ENCODE assay signal across 30 cellular contexts in the genomic region with DNA sequence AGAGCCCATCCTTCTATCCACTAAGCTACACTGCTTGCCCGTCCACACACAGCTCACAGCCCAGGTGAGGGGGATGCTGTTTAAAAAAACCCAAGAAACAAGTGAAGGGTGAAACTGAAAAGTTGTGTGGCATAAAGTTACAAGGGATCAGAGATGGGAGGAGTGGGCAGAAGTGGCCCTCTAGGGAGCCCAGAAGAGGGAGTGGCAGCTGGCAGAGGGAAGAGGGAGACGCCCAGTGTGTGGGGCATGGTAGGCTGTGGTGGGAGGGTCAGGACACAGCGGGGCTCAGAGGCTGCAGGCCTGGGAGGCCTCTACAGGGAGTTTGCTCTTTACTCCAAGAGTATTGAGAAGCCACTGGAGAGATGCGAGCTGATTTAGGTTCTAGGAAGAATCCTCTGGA. TPM values are rescaled to one million over a fixed set of nuclear protein-coding genes. Genes with fewer than 3 reads are reported as not detected.
"Had no signal": no experiment of that assay in that cellular context is flagged by ENCODE, and none has a peak within 500 bp of the region (broad histone marks: within the 10 kb centered on the region; RNA-seq: fewer than 3 reads in every experiment).

No MANE protein-coding gene starts in this region.

- DNase-seq: activated CD4-positive, alpha-beta memory T cell treated with anti-CD3 and anti-CD28 coated beads for 36 hours; activated CD4-positive, alpha-beta T cell treated with anti-CD3 and anti-CD28 coated beads for 36 hours; activated CD4-positive, alpha-beta T cell treated with anti-CD3 and anti-CD28 coated beads, Interleukin-2, amount 10 ng/mL, durations not matched to agents 24 days and 14 days; activated CD4-positive, CD25-positive, alpha-beta regulatory T cell; activated CD4-positive, CD25-positive, alpha-beta regulatory T cell treated with anti-CD3 and anti-CD28 coated beads, Interleukin-2, amount 50 U/mL, for 72 hours; activated CD8-positive, alpha-beta memory T cell treated with anti-CD3 and anti-CD28 coated beads, Interleukin-2, amount 10 ng/mL, durations not matched to agents 7 days and 5 days; activated CD8-positive, alpha-beta memory T cell treated with anti-CD3 and anti-CD28 coated beads, Interleukin-2, amount 50 U/mL, for 4 hours; activated CD8-positive, alpha-beta T cell treated with anti-CD3 and anti-CD28 coated beads, Interleukin-2, amount 10 ng/mL, durations not matched to agents 7 days and 5 days; activated effector memory CD4-positive, alpha-beta T cell treated with anti-CD3 and anti-CD28 coated beads, Interleukin-2, amount 50 U/mL, for 16 hours; activated naive CD4-positive, alpha-beta T cell treated with anti-CD3 and anti-CD28 coated beads for 36 hours; activated T-cell treated with anti-CD3 and anti-CD28 coated beads, Interleukin-2, amount 50 U/mL, for 1 hour; activated T-cell treated with anti-CD3 and anti-CD28 coated beads, Interleukin-2, amount 50 U/mL, for 48 hours; amniotic stem cell; brain microvascular endothelial cell; cortex of kidney; dermis blood vessel endothelial cell; effector CD4-positive, alpha-beta T cell; effector memory CD8-positive, alpha-beta T cell; erythroblast; foreskin keratinocyte; gastrocnemius medialis; glutamatergic neuron; T-helper 2 cell had no signal

- H3K36me3 ChIP-seq: brain microvascular endothelial cell, esophagus muscularis mucosa, gastrocnemius medialis, heart left ventricle had no signal

- H3K4me3 Mint-ChIP-seq: activated CD4-positive, alpha-beta memory T cell treated with anti-CD3 and anti-CD28 coated beads for 36 hours; activated CD4-positive, alpha-beta T cell treated with anti-CD3 and anti-CD28 coated beads for 36 hours; activated CD4-positive, alpha-beta T cell treated with anti-CD3 and anti-CD28 coated beads, Interleukin-2, amount 10 ng/mL, durations not matched to agents 24 days and 14 days; activated CD8-positive, alpha-beta memory T cell treated with anti-CD3 and anti-CD28 coated beads, Interleukin-2, amount 10 ng/mL, durations not matched to agents 7 days and 5 days; activated CD8-positive, alpha-beta T cell treated with anti-CD3 and anti-CD28 coated beads, Interleukin-2, amount 10 ng/mL, durations not matched to agents 7 days and 5 days; activated naive CD4-positive, alpha-beta T cell treated with anti-CD3 and anti-CD28 coated beads for 36 hours; activated naive CD8-positive, alpha-beta T cell; activated T-helper 1 cell treated with anti-CD3 and anti-CD28 coated beads, Interleukin-12 subunit alpha, Interleukin-12 subunit beta, Interleukin-2, Interleukin-4 antibody, amounts not matched to agents 30 ng/mL and 10 ng/mL and 1 ng/mL, durations not matched to agents 14 hours and 24 hours and 36 hours; central memory CD8-positive, alpha-beta T cell; effector memory CD8-positive, alpha-beta T cell had no signal

- H3K27ac Mint-ChIP-seq: activated CD4-positive, alpha-beta memory T cell treated with anti-CD3 and anti-CD28 coated beads for 36 hours; activated CD4-positive, alpha-beta T cell treated with anti-CD3 and anti-CD28 coated beads for 36 hours; activated CD4-positive, alpha-beta T cell treated with anti-CD3 and anti-CD28 coated beads, Interleukin-2, amount 10 ng/mL, durations not matched to agents 24 days and 14 days; activated CD8-positive, alpha-beta memory T cell treated with anti-CD3 and anti-CD28 coated beads, Interleukin-2, amount 10 ng/mL, durations not matched to agents 7 days and 5 days; activated CD8-positive, alpha-beta T cell treated with anti-CD3 and anti-CD28 coated beads, Interleukin-2, amount 10 ng/mL, durations not matched to agents 7 days and 5 days; activated naive CD4-positive, alpha-beta T cell treated with anti-CD3 and anti-CD28 coated beads for 36 hours; activated naive CD8-positive, alpha-beta T cell; activated T-helper 1 cell treated with anti-CD3 and anti-CD28 coated beads, Interleukin-12 subunit alpha, Interleukin-12 subunit beta, Interleukin-2, Interleukin-4 antibody, amounts not matched to agents 30 ng/mL and 10 ng/mL and 1 ng/mL, durations not matched to agents 14 hours and 24 hours and 36 hours; activated T-helper 2 cell treated with anti-CD3 and anti-CD28 coated beads, Interferon-gamma antibody, Interleukin-2, Interleukin-4, amounts not matched to agents 10 μg/mL and 5 μg/mL and 100 μg/mL, durations not matched to agents 14 hours and 24 hours and 36 hours; effector memory CD8-positive, alpha-beta T cell had no signal

- H3K4me3 ChIP-seq: esophagus muscularis mucosa, gastrocnemius medialis, heart left ventricle had no signal

- H3K27me3 Mint-ChIP-seq: activated CD4-positive, alpha-beta memory T cell treated with anti-CD3 and anti-CD28 coated beads for 36 hours; activated CD4-positive, alpha-beta T cell treated with anti-CD3 and anti-CD28 coated beads for 36 hours; activated CD4-positive, alpha-beta T cell treated with anti-CD3 and anti-CD28 coated beads, Interleukin-2, amount 10 ng/mL, durations not matched to agents 24 days and 14 days; activated naive CD8-positive, alpha-beta T cell had no signal

- H3K4me1 ChIP-seq: esophagus muscularis mucosa, foreskin keratinocyte, gastrocnemius medialis had no signal

- H3K4me1 Mint-ChIP-seq: activated CD4-positive, alpha-beta T cell treated with anti-CD3 and anti-CD28 coated beads for 36 hours; activated CD4-positive, alpha-beta T cell treated with anti-CD3 and anti-CD28 coated beads, Interleukin-2, amount 10 ng/mL, durations not matched to agents 24 days and 14 days; activated CD8-positive, alpha-beta memory T cell treated with anti-CD3 and anti-CD28 coated beads, Interleukin-2, amount 10 ng/mL, durations not matched to agents 7 days and 5 days; central memory CD8-positive, alpha-beta T cell had no signal

- ATAC-seq: activated CD4-positive, alpha-beta T cell treated with anti-CD3 and anti-CD28 coated beads for 36 hours; activated CD8-positive, alpha-beta memory T cell treated with anti-CD3 and anti-CD28 coated beads, Interleukin-2, amount 10 ng/mL, durations not matched to agents 7 days and 5 days; activated CD8-positive, alpha-beta T cell treated with anti-CD3 and anti-CD28 coated beads, Interleukin-2, amount 10 ng/mL, durations not matched to agents 7 days and 5 days; effector memory CD8-positive, alpha-beta T cell; foreskin keratinocyte; gastrocnemius medialis had no signal

- H3K27ac ChIP-seq: brain microvascular endothelial cell, esophagus muscularis mucosa, foreskin keratinocyte, gastrocnemius medialis, heart left ventricle had no signal

RNA-seq across cellular contexts. Expression of a gene that starts 30.1 kb away (rescaled TPM):
- total RNA-seq: bronchial epithelial cell, dermis blood vessel endothelial cell, foreskin keratinocyte had no signal
